In the genomic region with DNA sequence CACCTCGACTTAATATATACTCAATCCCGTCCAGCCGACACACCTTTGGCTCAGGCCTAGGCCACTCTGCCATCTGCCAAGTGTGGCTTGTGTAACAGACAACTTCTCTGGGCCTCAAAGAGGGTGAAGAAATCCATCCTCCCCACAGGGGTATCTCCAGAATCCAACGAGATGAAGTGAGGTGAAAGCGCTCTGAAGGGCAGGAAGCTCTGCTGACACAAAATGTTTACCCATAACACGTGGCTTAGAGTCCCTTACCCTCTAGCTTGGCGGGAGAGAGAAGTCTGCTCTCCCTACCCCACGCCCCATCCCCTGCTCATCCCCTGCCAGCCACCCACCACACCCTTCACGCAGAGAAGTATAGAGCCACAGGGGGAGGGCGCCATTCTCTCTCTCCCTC, we compare ENCODE assay signal across 18 cellular contexts. TPM values are rescaled to one million over a fixed set of nuclear protein-coding genes. Genes with fewer than 3 reads are reported as not detected.
A peak's percentile ranks its signal among the peaks of the same experiment; 100 is the strongest.
DNase-seq lines count a peak whose midpoint lies in the region; ATAC-seq lines count a peak whose summit lies in the region.
"Had no signal": no experiment of that assay in that cellular context is flagged by ENCODE, and none has a peak within 500 bp of the region (broad histone marks: within the 10 kb centered on the region; RNA-seq: fewer than 3 reads in every experiment).

No MANE protein-coding gene starts in this region.

- H3K4me3 Mint-ChIP-seq in stimulated activated effector memory CD8-positive, alpha-beta T cell treated with anti-CD3 and anti-CD28 coated beads, Interleukin-12 subunit alpha, Interleukin-12 subunit beta, amount 100 ng/mL, for 72 hours: no peak overlapping the region

- peak; percentile 49 for DNase-seq in H7
- peak; percentile 37 for DNase-seq in activated CD8-positive, alpha-beta memory T cell treated with anti-CD3 and anti-CD28 coated beads, Interleukin-2, amount 50 U/mL, for 48 hours
- DNase-seq in islet precursor cell: peak; percentile 40
- DNase-seq in stimulated activated effector memory CD8-positive, alpha-beta T cell treated with anti-CD3 and anti-CD28 coated beads, Interleukin-12 subunit alpha, Interleukin-12 subunit beta, amount 100 ng/mL, for 72 hours (ENCODE audit: low spot score in 2 of 2): no peak
- DNase-seq in NAMALWA (ENCODE audit: low spot score): no peak
- DNase-seq in NCI-H1048 (lab: John Stamatoyannopoulos, UW): no peak
- DNase-seq in NCI-H2227 treated with DMSO at 0.1 percent for 48 hours (lab: John Stamatoyannopoulos, UW): no peak
- DNase-seq: ACHN, Karpas-422, NCI-H1105, NCI-H2081, NCI-H2171 treated with DMSO at 0.1 percent for 48 hours, Peyer's patch had no signal

- H3K27me3 ChIP-seq in H7 (ENCODE audit: control insufficient read depth, insufficient read depth, low read length): no peaks in the 10 kb centered on the region
- H3K27me3 ChIP-seq: Peyer's patch had no signal

- ATAC-seq in stimulated activated effector memory CD8-positive, alpha-beta T cell treated with anti-CD3 and anti-CD28 coated beads, Interleukin-12 subunit alpha, Interleukin-12 subunit beta, amount 100 ng/mL, for 72 hours: no peak
- ATAC-seq: HCT116 had no signal

- H3K4me3 ChIP-seq in H7 (ENCODE audit: insufficient read depth, low read depth, low read length): no peak overlapping the region
- H3K4me3 ChIP-seq: Peyer's patch, SK-N-MC had no signal

- peaks cover 25% of the 10 kb centered on the region for H3K4me1 Mint-ChIP-seq in stimulated activated effector memory CD8-positive, alpha-beta T cell treated with anti-CD3 and anti-CD28 coated beads, Interleukin-12 subunit alpha, Interleukin-12 subunit beta, amount 100 ng/mL, for 72 hours

- H3K36me3 Mint-ChIP-seq in stimulated activated effector memory CD8-positive, alpha-beta T cell treated with anti-CD3 and anti-CD28 coated beads, Interleukin-12 subunit alpha, Interleukin-12 subunit beta, amount 100 ng/mL, for 72 hours: no peaks in the 10 kb centered on the region

- peak overlapping the region; percentile 63 for H3K27ac Mint-ChIP-seq in stimulated activated effector memory CD8-positive, alpha-beta T cell treated with anti-CD3 and anti-CD28 coated beads, Interleukin-12 subunit alpha, Interleukin-12 subunit beta, amount 100 ng/mL, for 72 hours

- peaks cover 1% of the 10 kb centered on the region for H3K36me3 ChIP-seq in H7 (replicated peaks; ENCODE audit: control insufficient read depth, insufficient read depth, low read length)
- H3K36me3 ChIP-seq: Peyer's patch had no signal

- H3K9me3 Mint-ChIP-seq in stimulated activated effector memory CD8-positive, alpha-beta T cell treated with anti-CD3 and anti-CD28 coated beads, Interleukin-12 subunit alpha, Interleukin-12 subunit beta, amount 100 ng/mL, for 72 hours: no peaks in the 10 kb centered on the region
- H3K9me3 Mint-ChIP-seq: IgD-negative memory B cell had no signal

RNA-seq across cellular contexts. Expression of a gene that starts 13.0 kb away (rescaled TPM):
- total RNA-seq in H7 (2014; rRNA removed; shearing (Covaris generic)): 11.6 and 13.0 TPM in 2 replicates

RNA-seq across cellular contexts. Expression of a gene that starts 23.0 kb away (rescaled TPM):
- 1.00 and 1.2 TPM in 2 replicates for total RNA-seq in H7 (2014; rRNA removed; shearing (Covaris generic))
- total RNA-seq: MCF 10A, NCI-H460 had no signal

RNA-seq across cellular contexts. Expression of a gene that starts 35.9 kb away (rescaled TPM):
- 0.63 and 0.66 TPM in 2 replicates for total RNA-seq in H7 (2014; rRNA removed; shearing (Covaris generic))

RNA-seq across cellular contexts. Expression of a gene that starts 56.6 kb away (rescaled TPM):
- total RNA-seq in H7 (2014; rRNA removed; shearing (Covaris generic)): 0.24 and 0.59 TPM in 2 replicates
- total RNA-seq: NCI-H460 had no signal

RNA-seq across cellular contexts. Expression of a gene that starts 59.1 kb away (rescaled TPM):
- 0.28 TPM in 1 of 2 replicates, not detected in the other for total RNA-seq in H7 (2014; rRNA removed; shearing (Covaris generic))
- total RNA-seq: MCF 10A, NCI-H460, Peyer's patch had no signal

Comparison
In these comparisons a context has a peak if more than half of its experiments do, and no peak if none do; other contexts are left out.
1. DNase-seq: peak in H7 (single experiment), activated CD8-positive, alpha-beta memory T cell treated with anti-CD3 and anti-CD28 coated beads, Interleukin-2, amount 50 U/mL, for 48 hours (single experiment) and islet precursor cell (single experiment); none in stimulated activated effector memory CD8-positive, alpha-beta T cell treated with anti-CD3 and anti-CD28 coated beads, Interleukin-12 subunit alpha, Interleukin-12 subunit beta, amount 100 ng/mL, for 72 hours (0 of 2), NAMALWA (single experiment), NCI-H1048 (single experiment) and NCI-H2227 treated with DMSO at 0.1 percent for 48 hours (single experiment).